ENCODE assay signal across 25 cellular contexts in genomic region chr5:173051746-173052145, GRCh38. TPM values are rescaled to one million over a fixed set of nuclear protein-coding genes. Genes with fewer than 3 reads are reported as not detected.
DNase-seq lines count a peak whose midpoint lies in the region; ATAC-seq and TF ChIP-seq lines count a peak whose summit lies in the region.
"Had no signal": no experiment of that assay in that cellular context is flagged by ENCODE, and none has a peak within 500 bp of the region (broad histone marks: within the 10 kb centered on the region; RNA-seq: fewer than 3 reads in every experiment).

No MANE protein-coding gene starts in this region.

- H3K9me3 ChIP-seq in IMR-90 (ENCODE audit: control insufficient read depth, insufficient read depth, low read length) (no peaks in the 10 kb centered on the region), mesenchymal stem cell (ENCODE audit: control insufficient read depth, low read length) (no peaks in the 10 kb centered on the region)
- H3K9me3 ChIP-seq: SJCRH30 had no signal

- peak overlapping the region; percentile 81 for H3K4me2 ChIP-seq in IMR-90 (ENCODE audit: low read depth, low read length)
- H3K4me2 ChIP-seq in mesenchymal stem cell (ENCODE audit: low read length, poor library complexity, severe bottlenecking) = no peak overlapping the region

- peak; percentile 39 for DNase-seq in AG08395 (ENCODE audit: low spot score)
- DNase-seq in IMR-90 = peak; percentile 83
- DNase-seq in amniotic epithelial cell (ENCODE audit: low read depth) = peak; percentile 83
- peak; percentile 40 for DNase-seq in mesenchymal stem cell
- no peak for DNase-seq in GM10266 (ENCODE audit: extremely low spot score)
- DNase-seq in iPS-NIHi7 (ENCODE audit: extremely low spot score) = no peak
- no peak for DNase-seq in KG1 (lab: John Stamatoyannopoulos, UW)
- no peak for DNase-seq in MCF 10A (ENCODE audit: unreplicated experiment)
- DNase-seq: ACHN; activated CD4-positive, CD25-positive, alpha-beta regulatory T cell; activated CD8-positive, alpha-beta T cell treated with anti-CD3 and anti-CD28 coated beads for 36 hours; activated naive CD4-positive, alpha-beta T cell treated with Interleukin-2 at 50 U/mL for 16 hours; activated T-cell treated with anti-CD3 and anti-CD28 coated beads, Interleukin-2, amount 50 U/mL, for 1 hour; CD4-positive, alpha-beta memory T cell; DMS53; hippocampal formation; kidney; mesendoderm; natural killer cell; NCI-H1417; NCI-H2107; NCI-H526 treated with DMSO at 0.1 percent for 48 hours; OCI-M1; SJCRH30 had no signal

- H2AK9ac ChIP-seq in IMR-90 (replicated peaks; ENCODE audit: low read depth, low read length, poor library complexity) = peak overlapping the region; percentile 70

- no peak overlapping the region for H3K27ac Mint-ChIP-seq in MCF 10A (ENCODE audit: low read depth, unreplicated experiment)
- H3K27ac Mint-ChIP-seq: activated CD8-positive, alpha-beta T cell treated with anti-CD3 and anti-CD28 coated beads for 36 hours; natural killer cell had no signal

- H2AFZ ChIP-seq in IMR-90 (replicated peaks; ENCODE audit: low read length, poor library complexity) = no peak overlapping the region
- H2AFZ ChIP-seq in mesenchymal stem cell (ENCODE audit: low read depth, low read length) = no peak overlapping the region

- H3K4me3 Mint-ChIP-seq in MCF 10A (ENCODE audit: unreplicated experiment) = no peak overlapping the region
- H3K4me3 Mint-ChIP-seq: activated CD8-positive, alpha-beta T cell treated with anti-CD3 and anti-CD28 coated beads for 36 hours; CD4-positive, alpha-beta memory T cell; natural killer cell had no signal

- H4K5ac ChIP-seq in IMR-90 (ENCODE audit: low read depth, low read length) = peak overlapping the region; percentile 98

- peak; percentile 43 for ATAC-seq in IMR-90 (ENCODE audit: low read depth)
- ATAC-seq: activated CD8-positive, alpha-beta T cell treated with anti-CD3 and anti-CD28 coated beads for 36 hours; natural killer cell had no signal

- H3K9me1 ChIP-seq in IMR-90 (ENCODE audit: insufficient read depth, low read length) = peaks cover 7% of the 10 kb centered on the region

- no peaks in the 10 kb centered on the region for H4K20me1 ChIP-seq in IMR-90 (ENCODE audit: insufficient read depth, low read length)

- peak overlapping the region; percentile 100 for H3K18ac ChIP-seq in IMR-90 (ENCODE audit: low read depth, low read length)
- H3K18ac ChIP-seq in mesenchymal stem cell (ENCODE audit: low read depth in 1 of 2, low read length in 2 of 2) = no peak overlapping the region

- H3K14ac ChIP-seq in IMR-90 (replicated peaks; ENCODE audit: low read depth, low read length) (peak overlapping the region; percentile 86), mesenchymal stem cell (ENCODE audit: low read length in 2 of 2) (no peak overlapping the region)

- H3K27ac ChIP-seq in IMR-90 (ENCODE audit: insufficient read depth, low read length) = peak overlapping the region; percentile 100
- H3K27ac ChIP-seq in mesenchymal stem cell (ENCODE audit: low read length, poor library complexity, severe bottlenecking) = no peak overlapping the region
- H3K27ac ChIP-seq: SJCRH30, skin epidermis had no signal

- TF ChIP-seq RAD21 in IMR-90 (IDR thresholded peaks at IDR 0.05; ENCODE audit: low read length) = no peak

- H4K8ac ChIP-seq in IMR-90 (ENCODE audit: low read depth in 2 of 2, low read length in 2 of 2) = peak overlapping the region; percentile 62 to 95
- H4K8ac ChIP-seq in mesenchymal stem cell (ENCODE audit: low read length) = no peak overlapping the region

- H3K4me1 ChIP-seq in IMR-90 (ENCODE audit: control insufficient read depth, insufficient read depth, low read length) (peaks cover 14% of the 10 kb centered on the region), mesenchymal stem cell (ENCODE audit: control insufficient read depth, insufficient read depth, low read depth, low read length) (no peaks in the 10 kb centered on the region)

- H3K36me3 Mint-ChIP-seq in MCF 10A (ENCODE audit: insufficient read depth, unreplicated experiment) = peaks cover under 1% of the 10 kb centered on the region
- H3K36me3 Mint-ChIP-seq: natural killer cell had no signal

- BruUV-seq in IMR-90 (replicated peaks; lab: Mats Ljungman, UMichigan) = no TSS peak
- BruUV-seq in MCF 10A (replicated peaks; lab: Mats Ljungman, UMichigan) = no TSS peak

- H2AK5ac ChIP-seq in IMR-90 (ENCODE audit: low read depth, low read length) (peak overlapping the region; percentile 90), mesenchymal stem cell (ENCODE audit: low read length, severe bottlenecking) (no peak overlapping the region)

- H2BK15ac ChIP-seq in IMR-90 (ENCODE audit: low read depth, low read length) (peak overlapping the region; percentile 85; the same call in 2 of the 3 replicates), mesenchymal stem cell (ENCODE audit: low read depth, poor library complexity, severe bottlenecking) (no peak overlapping the region)

- peak overlapping the region; percentile 96 for H3K4ac ChIP-seq in IMR-90 (ENCODE audit: low read depth, low read length)
- H3K4ac ChIP-seq in mesenchymal stem cell (ENCODE audit: low read depth in 1 of 2, low read length in 2 of 2) = no peak overlapping the region

- no peak overlapping the region for H2BK12ac ChIP-seq in mesenchymal stem cell (ENCODE audit: low read length in 2 of 2)

- H4K91ac ChIP-seq in IMR-90 (ENCODE audit: insufficient read depth, low read depth, low read length) (peak overlapping the region; percentile 94), mesenchymal stem cell (ENCODE audit: low read length) (no peak overlapping the region)

- peak overlapping the region; percentile 97 for H2BK20ac ChIP-seq in IMR-90 (ENCODE audit: low read depth, low read length)

- H3K27me3 ChIP-seq in IMR-90 (ENCODE audit: control insufficient read depth, insufficient read depth, low read length) = no peaks in the 10 kb centered on the region
- no peaks in the 10 kb centered on the region for H3K27me3 ChIP-seq in mesenchymal stem cell (ENCODE audit: control insufficient read depth in 1 of 2, insufficient read depth in 1 of 2, low read length in 2 of 2)
- H3K27me3 ChIP-seq: SJCRH30 had no signal

- peak overlapping the region; percentile 88 for H3K56ac ChIP-seq in IMR-90 (ENCODE audit: extremely low read depth, insufficient read depth, low read length)

- peaks cover 18% of the 10 kb centered on the region for H3K4me1 Mint-ChIP-seq in MCF 10A (ENCODE audit: insufficient read depth, unreplicated experiment)

- CTCF ChIA-PET in IMR-90 (lab: Yijun Ruan, JAX) (no interaction called here), MCF 10A (lab: Yijun Ruan, JAX) (interaction anchor here (1.4 kb wide), 1 partner anchor 11 kb away, joined by 5 read pairs; no protein-coding TSS in a partner anchor)

- peak overlapping the region; percentile 91 for H3K23ac ChIP-seq in IMR-90 (ENCODE audit: low read depth, low read length)
- no peak overlapping the region for H3K23ac ChIP-seq in mesenchymal stem cell (ENCODE audit: low read length in 2 of 2)

- intact Hi-C loops in IMR-90 (cut with micrococcal nuclease) (loop anchor here (1.0 kb wide), 1 partner anchor 9 kb away; no protein-coding TSS in a partner anchor), MCF 10A (cut with micrococcal nuclease) (no loop called here)

- in situ Hi-C loops in IMR-90 (cut with MboI; ENCODE audit: low sequenced_read_pairs) = no loop called here

- H2BK120ac ChIP-seq in IMR-90 (ENCODE audit: low read depth, low read length) (peak overlapping the region; percentile 97), mesenchymal stem cell (ENCODE audit: low read depth, low read length) (no peak overlapping the region)

- H3K9ac ChIP-seq in IMR-90 (ENCODE audit: low read depth, low read length) (peak overlapping the region; percentile 81), mesenchymal stem cell (ENCODE audit: low read length) (no peak overlapping the region)

- dilution Hi-C loops in IMR-90 (cut with HindIII; ENCODE audit: low sequenced_read_pairs, unreplicated experiment) = no loop called here

- POLR2A ChIA-PET in IMR-90 (lab: Charles Lee; ENCODE audit: unreplicated experiment) (no interaction called here), MCF 10A (lab: Yijun Ruan, JAX) (no interaction called here)

- peak overlapping the region; percentile 98 for H2BK5ac ChIP-seq in IMR-90 (ENCODE audit: low read depth, low read length, poor library complexity, severe bottlenecking)
- no peak overlapping the region for H2BK5ac ChIP-seq in mesenchymal stem cell (ENCODE audit: low read depth, low read length, poor library complexity, severe bottlenecking)

- H3K79me1 ChIP-seq in IMR-90 (ENCODE audit: low read depth in 1 of 2, low read length in 2 of 2) (0 out of 4 replicates have a peak, but pooled peaks cover 0 to 3% of the 10 kb centered on the region in 2 experiments), mesenchymal stem cell (replicated peaks; ENCODE audit: low read length, poor library complexity, severe bottlenecking) (peaks cover 2% of the 10 kb centered on the region)

- H3K27me3 Mint-ChIP-seq in MCF 10A (ENCODE audit: insufficient read depth, unreplicated experiment) = no peaks in the 10 kb centered on the region
- H3K27me3 Mint-ChIP-seq: activated CD8-positive, alpha-beta T cell treated with anti-CD3 and anti-CD28 coated beads for 36 hours; CD4-positive, alpha-beta memory T cell had no signal

- H3K4me3 ChIP-seq in IMR-90 (ENCODE audit: insufficient read depth, low read depth, low read length) (no peak overlapping the region), mesenchymal stem cell (ENCODE audit: insufficient read depth in 1 of 2, low read depth in 1 of 2, low read length in 2 of 2) (no peak overlapping the region)
- H3K4me3 ChIP-seq: SJCRH30, skin epidermis had no signal

- H3K36me3 ChIP-seq in IMR-90 (ENCODE audit: control insufficient read depth, insufficient read depth, low read length) (no peaks in the 10 kb centered on the region), mesenchymal stem cell (ENCODE audit: control insufficient read depth in 1 of 2, insufficient read depth in 2 of 2, low read depth in 1 of 2, low read length in 2 of 2) (no peaks in the 10 kb centered on the region)
- H3K36me3 ChIP-seq: SJCRH30 had no signal

- TF ChIP-seq CTCF in IMR-90 (conservative IDR thresholded peaks at IDR 0.05; ENCODE audit: low read depth, low read length) = no peak
- TF ChIP-seq CTCF in GM10266 (IDR thresholded peaks at IDR 0.05; ENCODE audit: control insufficient read depth, insufficient read depth, low read depth, missing control alignments) = no peak
- no peak for TF ChIP-seq CTCF in MCF 10A (IDR thresholded peaks at IDR 0.05; ENCODE audit: unreplicated experiment)

- 0% methylated on average over 1 of the region's 5 CpGs; no CpG with 5 or more reads in 1 of the 2 experiments for WGBS in IMR-90 (ENCODE audit: extremely low coverage in 2 of 2, insufficient read length in 1 of 2), 2 experiments
- 41% methylated on average over 3 of the region's 5 CpGs for WGBS in mesenchymal stem cell

- H3K9me3 Mint-ChIP-seq in MCF 10A (ENCODE audit: unreplicated experiment) = no peaks in the 10 kb centered on the region
- H3K9me3 Mint-ChIP-seq: activated CD8-positive, alpha-beta T cell treated with anti-CD3 and anti-CD28 coated beads for 36 hours; CD4-positive, alpha-beta memory T cell; natural killer cell had no signal

- no peak for TF ChIP-seq POLR2A in IMR-90 (IDR thresholded peaks at IDR 0.05; ENCODE audit: low read depth, low read length)

RNA-seq across cellular contexts. Expression of gene CREBRF, which starts 4.4 kb away (rescaled TPM):
- total RNA-seq in IMR-90 (2012; rRNA removed) = 11.1 and 16.1 TPM in 2 replicates
- 3.0 and 3.2 TPM in 2 replicates for polyA plus RNA-seq in IMR-90 (2012; rRNA removed)
- 0.56 and 0.80 TPM in 2 replicates for polyA plus RNA-seq in IMR-90 (2012; cell fraction: cytosol; rRNA removed)
- polyA plus RNA-seq in IMR-90 (2012; cell fraction: nucleus; rRNA removed; ENCODE audit: low replicate concordance) = 1.5 and 18.2 TPM in 2 replicates
- polyA plus RNA-seq in mesenchymal stem cell (2013, experiment 1 of 2) = 10.4 TPM
- 9.7 TPM for polyA plus RNA-seq in mesenchymal stem cell (2013, experiment 2 of 2)
- total RNA-seq in MCF 10A (2022) = 16.2 and 22.7 TPM in 2 replicates

Comparison
In these comparisons a context has a peak if more than half of its experiments do, and no peak if none do; other contexts are left out.
1. DNase-seq: peak in AG08395 (single experiment), IMR-90 (single experiment), amniotic epithelial cell (single experiment) and mesenchymal stem cell (single experiment); none in GM10266 (single experiment), iPS-NIHi7 (single experiment), KG1 (single experiment) and MCF 10A (single experiment).